ENCODE assay signal across 11 cellular contexts in genomic region chr7:6398943-6399342, GRCh38. TPM values are rescaled to one million over a fixed set of nuclear protein-coding genes. Genes with fewer than 3 reads are reported as not detected.
DNase-seq lines count a peak whose midpoint lies in the region; ATAC-seq and TF ChIP-seq lines count a peak whose summit lies in the region.
"Had no signal": no experiment of that assay in that cellular context is flagged by ENCODE, and none has a peak within 500 bp of the region (broad histone marks: within the 10 kb centered on the region; RNA-seq: fewer than 3 reads in every experiment).

No MANE protein-coding gene starts in this region.

- H3K4me1 ChIP-seq in prostate gland (replicated peaks) = peaks cover 15% of the 10 kb centered on the region

- WGBS in prostate gland = 21% methylated on average over 12 of the region's 12 CpGs

- peak overlapping the region in 4 of 7 donors; percentile 65 to 84 (median 74) for H3K27ac Mint-ChIP-seq in CD14-positive monocyte

- no peaks in the 10 kb centered on the region for H3K9me3 Mint-ChIP-seq in CD14-positive monocyte

- intact Hi-C loops in CD14-positive monocyte (cut with micrococcal nuclease) (loop anchor here in 1 of 2 donors (5.0 kb wide), 1 partner anchor 47 kb away; no protein-coding TSS in a partner anchor), left cardiac atrium (cut with DNase I) (no loop called here), prostate gland (cut with DNase I) (no loop called here)

- no peak for TF ChIP-seq POLR2A in prostate gland (IDR thresholded peaks at IDR 0.05)

- H3K27me3 ChIP-seq in prostate gland (replicated peaks; ENCODE audit: insufficient read depth) = no peaks in the 10 kb centered on the region

- TF ChIP-seq CTCF in CD14-positive monocyte (IDR thresholded peaks at IDR 0.05) (no peak), prostate gland (IDR thresholded peaks at IDR 0.05) (no peak)

- H3K9me3 ChIP-seq in prostate gland = no peaks in the 10 kb centered on the region

- peaks cover 60 to 73% of the 10 kb centered on the region in 2 donors for H3K36me3 Mint-ChIP-seq in CD14-positive monocyte

- peak overlapping the region in 1 of 2 donors; percentile 5 for H3K4me3 ChIP-seq in prostate gland

- ATAC-seq in left cardiac atrium (peak; percentile 58 to 61), HG03571 (IDR thresholded peaks at IDR 0.05; ENCODE audit: unreplicated experiment) (no peak), HG03045 (IDR thresholded peaks at IDR 0.05; ENCODE audit: unreplicated experiment) (no peak), HG02938 (IDR thresholded peaks at IDR 0.05; ENCODE audit: unreplicated experiment) (no peak)

- peaks cover 0 to 2% (median 1%) of the 10 kb centered on the region in 3 donors for H3K27me3 Mint-ChIP-seq in CD14-positive monocyte (ENCODE audit: low read depth in 3 of 3)

- H3K27ac ChIP-seq in prostate gland = peak overlapping the region; percentile 32 to 38

- DNase-seq in CD14-positive monocyte (ENCODE audit: low spot score) (no peak), astrocyte of the hippocampus (ENCODE audit: low read depth, low spot score) (peak; percentile 78), left cardiac atrium (peak; percentile 41), prostate gland (ENCODE audit: low spot score) (peak; percentile 59), LoVo (ENCODE audit: low spot score) (no peak)
- DNase-seq: AML-193; NCI-H1105 treated with DMSO at 0.1 percent for 48 hours; stimulated activated CD8-positive, alpha-beta memory T cell treated with anti-CD3 and anti-CD28 coated beads, Interleukin-4, amount 100 ng/mL, for 48 hours had no signal

- no peak overlapping the region for H3K4me3 Mint-ChIP-seq in CD14-positive monocyte

- no peaks in the 10 kb centered on the region for H3K36me3 ChIP-seq in prostate gland

- H3K4me1 Mint-ChIP-seq in CD14-positive monocyte = peaks cover 65% of the 10 kb centered on the region

RNA-seq across cellular contexts. Expression of gene RAC1, which starts 24.6 kb away (rescaled TPM):
- polyA plus RNA-seq in CD14-positive monocyte = 100 to 1,000 TPM; 629 to 652 TPM
- total RNA-seq in left cardiac atrium (100 to 1,000 TPM; 135 to 169 TPM), prostate gland (100 to 1,000 TPM; 175 to 180 TPM)

RNA-seq across cellular contexts. Expression of gene DAGLB, which starts 48.8 kb away (rescaled TPM):
- polyA plus RNA-seq in CD14-positive monocyte = 10 to 100 TPM; 15.2 to 16.4 TPM
- total RNA-seq in left cardiac atrium (10 to 100 TPM in 1 of 2 donors, 1 to 10 TPM in 1; 8.6 to 11.9 TPM), prostate gland (10 to 100 TPM in 1 of 2 donors, 1 to 10 TPM in 1; 9.7 to 20.4 TPM)

RNA-seq across cellular contexts. Expression of gene FAM220A, which starts 50.2 kb away (rescaled TPM):
- 1 to 10 TPM; 4.0 to 4.9 TPM for polyA plus RNA-seq in CD14-positive monocyte
- total RNA-seq in left cardiac atrium (10 to 100 TPM; 16.6 to 16.7 TPM), prostate gland (10 to 100 TPM; 15.0 to 26.6 TPM)

Comparison
In these comparisons a context has a peak if more than half of its experiments do, and no peak if none do; other contexts are left out.
1. DNase-seq: peak in astrocyte of the hippocampus (single experiment), left cardiac atrium (single experiment) and prostate gland (single experiment); none in CD14-positive monocyte (single experiment) and LoVo (single experiment).
2. ATAC-seq: peak in left cardiac atrium (2 of 2); none in HG03571 (single experiment), HG03045 (single experiment) and HG02938 (single experiment).